In the genomic region with DNA sequence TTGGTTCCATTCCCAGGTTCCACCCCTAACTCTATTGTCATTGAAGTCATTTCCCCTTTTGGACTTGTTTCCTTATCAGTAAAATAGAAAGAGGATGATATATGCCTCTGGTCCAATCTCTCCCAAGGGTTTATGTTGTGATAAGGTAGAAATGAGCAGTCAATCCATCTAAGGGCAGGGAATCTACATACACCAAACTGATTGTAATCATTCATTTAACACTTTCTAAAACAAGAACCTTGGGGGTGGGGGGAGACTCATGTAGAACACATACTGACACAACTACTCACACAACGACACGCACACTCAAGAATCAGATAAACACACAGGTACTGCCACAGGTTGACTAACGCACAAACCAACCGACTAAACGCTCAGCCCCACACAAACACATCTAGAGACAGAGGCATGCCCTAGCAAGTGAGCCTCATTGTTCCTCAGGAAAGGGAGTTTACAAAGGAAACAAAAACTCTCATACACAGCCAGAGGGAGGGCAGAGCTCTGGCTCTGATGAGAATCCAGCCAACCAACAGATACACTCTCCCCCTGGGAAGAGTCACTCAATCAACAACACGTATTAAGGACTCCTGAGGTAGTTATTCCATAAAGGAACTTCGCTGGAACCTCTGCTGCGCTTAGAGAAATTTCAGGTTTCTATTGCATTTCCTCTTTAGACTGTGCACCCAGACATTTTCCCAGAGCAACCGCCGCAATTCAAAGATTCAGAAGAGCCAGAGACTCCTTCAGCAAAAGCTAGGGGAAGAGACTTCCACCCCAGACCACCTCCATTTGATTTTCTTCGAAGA, we compare ENCODE assay signal across 8 cellular contexts. TPM values are rescaled to one million over a fixed set of nuclear protein-coding genes. Genes with fewer than 3 reads are reported as not detected.
DNase-seq lines count a peak whose midpoint lies in the region; ATAC-seq and TF ChIP-seq lines count a peak whose summit lies in the region.

No MANE protein-coding gene starts in this region.

- no peak overlapping the region for H2BK15ac ChIP-seq in mesendoderm (replicated peaks; ENCODE audit: low read depth)

- H3K27ac Mint-ChIP-seq in activated CD4-positive, alpha-beta T cell treated with anti-CD3 and anti-CD28 coated beads, Interleukin-2, amount 10 ng/mL, durations not matched to agents 7 days and 5 days = peak overlapping the region; percentile 93

- WGBS in mesendoderm (ENCODE audit: extremely low coverage, insufficient coverage, low lambda C conversion rate) = no CpG with 5 or more reads among the region's 11 CpGs

- H3K36me3 Mint-ChIP-seq in activated CD4-positive, alpha-beta T cell treated with anti-CD3 and anti-CD28 coated beads, Interleukin-2, amount 10 ng/mL, durations not matched to agents 7 days and 5 days (ENCODE audit: low read depth) = peaks cover 2% of the 10 kb centered on the region

- H3K4me1 ChIP-seq in mesendoderm (ENCODE audit: control insufficient read depth, low read depth, low read length) = peaks cover 11% of the 10 kb centered on the region

- H3K18ac ChIP-seq in mesendoderm (ENCODE audit: low read length) = peak overlapping the region; percentile 9

- H3K27ac ChIP-seq in coronary artery = peak overlapping the region in 1 of 2 donors; percentile 50
- peak overlapping the region; percentile 89 for H3K27ac ChIP-seq in mesendoderm (ENCODE audit: low read depth, low read length)

- no peaks in the 10 kb centered on the region for H3K36me3 ChIP-seq in mesendoderm (ENCODE audit: control insufficient read depth, insufficient read depth, low read length)

- peak overlapping the region; percentile 61 for H2BK5ac ChIP-seq in mesendoderm (ENCODE audit: low read length)

- H3K56ac ChIP-seq in mesendoderm (ENCODE audit: low read length) = peak overlapping the region; percentile 97

- peaks cover 46% of the 10 kb centered on the region for H3K79me2 ChIP-seq in mesendoderm (ENCODE audit: control insufficient read depth, insufficient read depth, low read length)

- CTCF ChIA-PET in activated CD4-positive, alpha-beta T cell treated with anti-CD3 and anti-CD28 coated beads, Interleukin-2, amount 10 ng/mL, durations not matched to agents 7 days and 5 days (lab: Charles Lee) = interaction anchor here (0.7 to 3.7 kb wide), 6 partner anchors 12 to 183 kb away, joined by 3 to 19 read pairs (median 6); partner anchors contain the start of gene TSTD1

- H3K27me3 Mint-ChIP-seq in activated CD4-positive, alpha-beta T cell treated with anti-CD3 and anti-CD28 coated beads, Interleukin-2, amount 10 ng/mL, durations not matched to agents 7 days and 5 days = peaks cover 2% of the 10 kb centered on the region

- peak overlapping the region; percentile 97 for H3K9ac ChIP-seq in mesendoderm (ENCODE audit: low read length)

- H2AK5ac ChIP-seq in mesendoderm (ENCODE audit: low read length) = peak overlapping the region; percentile 81

- no peaks in the 10 kb centered on the region for H3K27me3 ChIP-seq in mesendoderm (ENCODE audit: insufficient read depth, low read length, poor library complexity)

- no peaks in the 10 kb centered on the region for H3K9me3 Mint-ChIP-seq in activated CD4-positive, alpha-beta T cell treated with anti-CD3 and anti-CD28 coated beads, Interleukin-2, amount 10 ng/mL, durations not matched to agents 7 days and 5 days

- H3K4me3 ChIP-seq in coronary artery (peak overlapping the region; percentile 72), mesendoderm (ENCODE audit: low read length) (peak overlapping the region; percentile 81)

- ATAC-seq in GM19351 (IDR thresholded peaks at IDR 0.05; ENCODE audit: unreplicated experiment) = no peak

- TF ChIP-seq CTCF in coronary artery (IDR thresholded peaks at IDR 0.05) = no peak
- no peak for TF ChIP-seq CTCF in GM20000 (IDR thresholded peaks at IDR 0.05; ENCODE audit: extremely low read depth, missing control alignments)

- H3K79me1 ChIP-seq in mesendoderm (ENCODE audit: low read length) = peaks cover 5% of the 10 kb centered on the region

- peaks cover 31% of the 10 kb centered on the region for H3K4me1 Mint-ChIP-seq in activated CD4-positive, alpha-beta T cell treated with anti-CD3 and anti-CD28 coated beads, Interleukin-2, amount 10 ng/mL, durations not matched to agents 7 days and 5 days

- H3K23ac ChIP-seq in mesendoderm (ENCODE audit: low read length) = peak overlapping the region; percentile 92

- H4K8ac ChIP-seq in mesendoderm (ENCODE audit: low read depth, low read length) = no peak overlapping the region

- peak overlapping the region; percentile 39 for H3K4ac ChIP-seq in mesendoderm (ENCODE audit: low read depth, low read length)

- POLR2A ChIA-PET in activated CD4-positive, alpha-beta T cell treated with anti-CD3 and anti-CD28 coated beads, Interleukin-2, amount 10 ng/mL, durations not matched to agents 7 days and 5 days (lab: Charles Lee) = interaction anchor here (0.6 to 1.4 kb wide), 3 partner anchors 26 to 147 kb away, joined by 3 to 8 read pairs (median 4); partner anchors contain the start of genes ARHGAP30 and USF1

- no peak overlapping the region for H2BK120ac ChIP-seq in mesendoderm (ENCODE audit: low read depth, low read length)

- H3K4me3 Mint-ChIP-seq in activated CD4-positive, alpha-beta T cell treated with anti-CD3 and anti-CD28 coated beads, Interleukin-2, amount 10 ng/mL, durations not matched to agents 7 days and 5 days = peak overlapping the region; percentile 92

- DNase-seq in activated CD4-positive, alpha-beta T cell treated with anti-CD3 and anti-CD28 coated beads, Interleukin-2, amount 10 ng/mL, durations not matched to agents 7 days and 5 days = no peak
- DNase-seq in activated CD4-positive, alpha-beta T cell treated with anti-CD3 and anti-CD28 coated beads for 48 hours = no peak
- peak; percentile 57 to 58 for DNase-seq in NCI-H526 (lab: John Stamatoyannopoulos, UW)
- no peak for DNase-seq in coronary artery (ENCODE audit: low spot score)
- DNase-seq in mesendoderm = peak; percentile 71
- DNase-seq in GM20000 (ENCODE audit: low spot score) = no peak
- DNase-seq in AG08396 (ENCODE audit: low spot score) = no peak

- H3K4me2 ChIP-seq in mesendoderm (ENCODE audit: low read length) = peak overlapping the region; percentile 96

- H4K5ac ChIP-seq in mesendoderm (ENCODE audit: low read length) = no peak overlapping the region

RNA-seq across cellular contexts. Expression of gene F11R, which starts 1.0 kb away (rescaled TPM):
- total RNA-seq in activated CD4-positive, alpha-beta T cell treated with anti-CD3 and anti-CD28 coated beads, Interleukin-2, amount 10 ng/mL, durations not matched to agents 7 days and 5 days = 10 to 100 TPM; 14.1 to 15.6 TPM
- 63.1 TPM for polyA plus RNA-seq in mesendoderm (2013, experiment 1 of 2)
- 57.9 TPM for polyA plus RNA-seq in mesendoderm (2013, experiment 2 of 2)

RNA-seq across cellular contexts. Expression of gene TSTD1, which starts 18.8 kb away (rescaled TPM):
- 10 to 100 TPM; 33.5 to 43.6 TPM for total RNA-seq in activated CD4-positive, alpha-beta T cell treated with anti-CD3 and anti-CD28 coated beads, Interleukin-2, amount 10 ng/mL, durations not matched to agents 7 days and 5 days
- 58.3 TPM for polyA plus RNA-seq in mesendoderm (2013, experiment 1 of 2)
- 59.3 TPM for polyA plus RNA-seq in mesendoderm (2013, experiment 2 of 2)

RNA-seq across cellular contexts. Expression of gene USF1, which starts 25.8 kb away (rescaled TPM):
- total RNA-seq in activated CD4-positive, alpha-beta T cell treated with anti-CD3 and anti-CD28 coated beads, Interleukin-2, amount 10 ng/mL, durations not matched to agents 7 days and 5 days = 10 to 100 TPM; 78.0 to 81.2 TPM
- polyA plus RNA-seq in mesendoderm (2013, experiment 1 of 2) = 37.0 TPM
- 34.5 TPM for polyA plus RNA-seq in mesendoderm (2013, experiment 2 of 2)

RNA-seq across cellular contexts. Expression of gene ARHGAP30, which starts 49.7 kb away (rescaled TPM):
- total RNA-seq in activated CD4-positive, alpha-beta T cell treated with anti-CD3 and anti-CD28 coated beads, Interleukin-2, amount 10 ng/mL, durations not matched to agents 7 days and 5 days = 100 to 1,000 TPM; 244 to 304 TPM
- 0.56 TPM for polyA plus RNA-seq in mesendoderm (2013, experiment 1 of 2)
- polyA plus RNA-seq in mesendoderm (2013, experiment 2 of 2) = 0.55 TPM

Comparison
In these comparisons a context has a peak if more than half of its experiments do, and no peak if none do; other contexts are left out.
1. DNase-seq: peak in NCI-H526 (2 of 2) and mesendoderm (single experiment); none in activated CD4-positive, alpha-beta T cell treated with anti-CD3 and anti-CD28 coated beads, Interleukin-2, amount 10 ng/mL, durations not matched to agents 7 days and 5 days (single experiment), activated CD4-positive, alpha-beta T cell treated with anti-CD3 and anti-CD28 coated beads for 48 hours (single experiment), coronary artery (single experiment), GM20000 (single experiment) and AG08396 (single experiment).